In genomic region chr10:29448756-29449592, GRCh38 we compare ENCODE assay signal across 8 cellular contexts.
A peak's percentile ranks its signal among the peaks of the same experiment; 100 is the strongest.
DNase-seq lines count a peak whose midpoint lies in the region; ATAC-seq and TF ChIP-seq lines count a peak whose summit lies in the region.
"Not testable (repeated sequence)": the region's sequence is repeated elsewhere in the genome, so short reads cannot be mapped to it uniquely, and the experiment has no call there.

No MANE protein-coding gene starts in this region.

- peaks cover 12% of the 10 kb centered on the region for H3K4me1 Mint-ChIP-seq in activated CD4-positive, alpha-beta T cell treated with anti-CD3 and anti-CD28 coated beads for 36 hours

- not testable (repeated sequence) for H3K27me3 ChIP-seq in kidney epithelial cell (ENCODE audit: control insufficient read depth, insufficient read depth, low read length)

- not testable (repeated sequence) for H3K4me3 Mint-ChIP-seq in activated CD4-positive, alpha-beta T cell treated with anti-CD3 and anti-CD28 coated beads for 36 hours

- not testable (repeated sequence) for H3K36me3 Mint-ChIP-seq in activated CD4-positive, alpha-beta T cell treated with anti-CD3 and anti-CD28 coated beads for 36 hours (ENCODE audit: low read depth)

- intact Hi-C loops in activated CD4-positive, alpha-beta T cell treated with anti-CD3 and anti-CD28 coated beads for 36 hours (cut with DNase I, micrococcal nuclease) = loop anchor here (1.0 to 5.0 kb wide), 4 partner anchors 62 to 72 kb away; no protein-coding TSS in a partner anchor

- DNase-seq in Ammon's horn (ENCODE audit: low spot score) (peak; percentile 86), NCI-H510A treated with DMSO at 0.1 percent for 48 hours (lab: John Stamatoyannopoulos, UW) (peak; percentile 30), cardiac fibroblast (ENCODE audit: low read depth in 2 of 2) (peak; percentile 75 to 76), kidney epithelial cell (ENCODE audit: low read depth) (peak; percentile 19)
- peak; percentile 89 for DNase-seq in activated CD4-positive, alpha-beta T cell treated with anti-CD3 and anti-CD28 coated beads for 36 hours
- DNase-seq in stimulated activated CD4-positive, alpha-beta T cell treated with anti-CD3 and anti-CD28 coated beads, Interleukin-1b, Interleukin-23, amount 100 ng/mL, for 1 hour (ENCODE audit: low read depth in 2 of 2) = peak; percentile 43 to 65

- H3K27ac Mint-ChIP-seq in activated CD4-positive, alpha-beta T cell treated with anti-CD3 and anti-CD28 coated beads for 36 hours = not testable (repeated sequence)

- not testable (repeated sequence) for H3K4me3 ChIP-seq in cardiac fibroblast (replicated peaks in 1 of 2; ENCODE audit: low read depth in 2 of 2, low read length in 2 of 2); kidney epithelial cell (ENCODE audit: low read depth, low read length)

- CTCF ChIA-PET in activated CD4-positive, alpha-beta T cell treated with anti-CD3 and anti-CD28 coated beads for 36 hours (lab: Charles Lee) = interaction anchor here (0.6 to 5.3 kb wide), 24 partner anchors 8 to 802 kb away, joined by 3 to 29 read pairs (median 3); no protein-coding TSS in a partner anchor

- peak; percentile 88 for ATAC-seq in GM19043 (IDR thresholded peaks at IDR 0.05; ENCODE audit: low read depth, unreplicated experiment)
- ATAC-seq in HG03175 (IDR thresholded peaks at IDR 0.05; ENCODE audit: unreplicated experiment) = peak; percentile 85
- peak; percentile 92 for ATAC-seq in activated CD4-positive, alpha-beta T cell treated with anti-CD3 and anti-CD28 coated beads for 36 hours

- peak; percentile 73 for TF ChIP-seq CTCF in cardiac fibroblast (IDR thresholded peaks at IDR 0.05; ENCODE audit: low read depth, low read length)
- TF ChIP-seq CTCF in kidney epithelial cell (IDR thresholded peaks at IDR 0.05; ENCODE audit: insufficient read depth, low read length, poor library complexity, severe bottlenecking) = peak; percentile 64

- H3K9me3 Mint-ChIP-seq in activated CD4-positive, alpha-beta T cell treated with anti-CD3 and anti-CD28 coated beads for 36 hours (ENCODE audit: low read depth) = not testable (repeated sequence)

- not testable (repeated sequence) for H3K36me3 ChIP-seq in kidney epithelial cell (ENCODE audit: control insufficient read depth, insufficient read depth, low read length)

- not testable (repeated sequence) for H3K27me3 Mint-ChIP-seq in activated CD4-positive, alpha-beta T cell treated with anti-CD3 and anti-CD28 coated beads for 36 hours

- POLR2A ChIA-PET in activated CD4-positive, alpha-beta T cell treated with anti-CD3 and anti-CD28 coated beads for 36 hours (lab: Charles Lee) = not testable (repeated sequence)

Comparison
In these comparisons a context has a peak if more than half of its experiments do, and no peak if none do; other contexts are left out.
1. DNase-seq: peak in every context shown above with its lines; median percentile 89 in activated CD4-positive, alpha-beta T cell treated with anti-CD3 and anti-CD28 coated beads for 36 hours; 86 in Ammon's horn; 76 in cardiac fibroblast; 54 in stimulated activated CD4-positive, alpha-beta T cell treated with anti-CD3 and anti-CD28 coated beads, Interleukin-1b, Interleukin-23, amount 100 ng/mL, for 1 hour; 30 in NCI-H510A treated with DMSO at 0.1 percent for 48 hours; 19 in kidney epithelial cell.